ENCODE assay signal across 19 cellular contexts in genomic region chr10:3136336-3136735, GRCh38. TPM values are rescaled to one million over a fixed set of nuclear protein-coding genes. Genes with fewer than 3 reads are reported as not detected.
A peak's percentile ranks its signal among the peaks of the same experiment; 100 is the strongest.
DNase-seq lines count a peak whose midpoint lies in the region; ATAC-seq, FAIRE-seq and TF ChIP-seq lines count a peak whose summit lies in the region.
"Had no signal": no experiment of that assay in that cellular context is flagged by ENCODE, and none has a peak within 500 bp of the region (broad histone marks: within the 10 kb centered on the region; RNA-seq: fewer than 3 reads in every experiment).

No MANE protein-coding gene starts in this region.

- CTCF ChIA-PET in mammary epithelial cell (lab: Charles Lee; ENCODE audit: low non-redundant PET): no interaction called here
- CTCF ChIA-PET in OCI-LY7 (lab: Charles Lee; ENCODE audit: unreplicated experiment): no interaction called here

- H3K27me3 Mint-ChIP-seq in glutamatergic neuron (ENCODE audit: unreplicated experiment): no peaks in the 10 kb centered on the region
- H3K27me3 Mint-ChIP-seq: naive thymus-derived CD4-positive, alpha-beta T cell; T-cell had no signal

- in situ Hi-C loops in mammary epithelial cell (cut with MboI; ENCODE audit: low sequenced_read_pairs in 2 of 2): no loop called here

- no peak overlapping the region for H3K9ac ChIP-seq in mammary epithelial cell (ENCODE audit: insufficient read depth, low read length)

- H3K9me2 ChIP-seq in OCI-LY7 (ENCODE audit: insufficient read depth, low read length): no peaks in the 10 kb centered on the region

- POLR2A ChIA-PET in OCI-LY7 (lab: Charles Lee): no interaction called here

- H4K20me1 ChIP-seq in mammary epithelial cell (ENCODE audit: insufficient read depth, low read length): peaks cover 3% of the 10 kb centered on the region
- H4K20me1 ChIP-seq in OCI-LY7 (ENCODE audit: insufficient read depth, low read length): peaks cover 4% of the 10 kb centered on the region; the same call in 1 of the 2 replicates

- WGBS in mammary epithelial cell (ENCODE audit: low coverage, missing lambda C conversion rate): 54% methylated on average over 14 of the region's 14 CpGs
- 75 to 85% methylated on average over 14 of the region's 14 CpGs for WGBS in pancreas, 2 donors

- peaks cover 5% of the 10 kb centered on the region for H3K4me1 ChIP-seq in ACC112 (ENCODE audit: control insufficient read depth, insufficient read depth, low read length, unreplicated experiment)
- H3K4me1 ChIP-seq in mammary epithelial cell (ENCODE audit: insufficient read depth, low read length): peaks cover 5% of the 10 kb centered on the region
- no peaks in the 10 kb centered on the region for H3K4me1 ChIP-seq in pancreas
- no peaks in the 10 kb centered on the region for H3K4me1 ChIP-seq in OCI-LY7 (ENCODE audit: insufficient read depth, low read length, poor library complexity, severe bottlenecking)
- H3K4me1 ChIP-seq: HAP-1 had no signal

- H3K36me3 ChIP-seq in ACC112 (ENCODE audit: insufficient read depth, low read length) (peaks cover 60% of the 10 kb centered on the region), mammary epithelial cell (ENCODE audit: insufficient read depth, low read length) (peaks cover 57% of the 10 kb centered on the region), pancreas (peaks cover 0 to 46% (median 26%) of the 10 kb centered on the region in 3 donors), OCI-LY7 (ENCODE audit: insufficient read depth, low read length) (peaks cover 99% of the 10 kb centered on the region)

- H3K27ac ChIP-seq in ACC112 (ENCODE audit: low read depth, low read length) (peak overlapping the region; percentile 31; the same call in 1 of the 2 replicates), mammary epithelial cell (ENCODE audit: insufficient read depth, low read depth, low read length) (no peak overlapping the region), pancreas (no peak overlapping the region), OCI-LY7 (ENCODE audit: low read depth, low read length, poor library complexity, severe bottlenecking) (no peak overlapping the region)
- H3K27ac ChIP-seq: PC-9, suprapubic skin had no signal

- H3K4me1 Mint-ChIP-seq in glutamatergic neuron (ENCODE audit: low read depth, unreplicated experiment): peaks cover 3% of the 10 kb centered on the region
- H3K4me1 Mint-ChIP-seq: naive thymus-derived CD4-positive, alpha-beta T cell; T-cell had no signal

- DNase-seq in mammary epithelial cell (peak; percentile 55), Right ventricle myocardium superior (peak; percentile 88), pancreas (no peak), OCI-LY7 (ENCODE audit: low spot score) (no peak), glutamatergic neuron (no peak)
- DNase-seq: ACHN; activated CD4-positive, CD25-positive, alpha-beta regulatory T cell treated with anti-CD3 and anti-CD28 coated beads, Interleukin-2, amount 50 U/mL, for 72 hours; Calu3; kidney glomerular epithelial cell; naive thymus-derived CD4-positive, alpha-beta T cell; NCI-H1436; NCI-H524 treated with DMSO at 0.1 percent for 48 hours; PC-9; T-cell had no signal

- H3K4me3 ChIP-seq in ACC112 (ENCODE audit: low read depth, low read length) (no peak overlapping the region), mammary epithelial cell (replicated peaks in 1 of 3; ENCODE audit: insufficient read depth in 1 of 3, low read depth in 2 of 3, low read length in 3 of 3) (no peak overlapping the region), pancreas (no peak overlapping the region), OCI-LY7 (ENCODE audit: low read depth, low read length, poor library complexity, severe bottlenecking) (no peak overlapping the region)
- H3K4me3 ChIP-seq: HAP-1, PC-9, suprapubic skin had no signal

- no peaks in the 10 kb centered on the region for H3K36me3 Mint-ChIP-seq in glutamatergic neuron (ENCODE audit: unreplicated experiment)

- ATAC-seq in Right ventricle myocardium superior (ENCODE audit: poor library complexity) (peak; percentile 84), pancreas (peak; percentile 43 to 73 (median 60)), HG02884 (IDR thresholded peaks at IDR 0.05; ENCODE audit: unreplicated experiment) (no peak), GM18861 (IDR thresholded peaks at IDR 0.05; ENCODE audit: unreplicated experiment) (no peak)
- ATAC-seq: naive thymus-derived CD4-positive, alpha-beta T cell; T-cell had no signal

- no peak for FAIRE-seq in pancreas (lab: Jason Lieb, UNC)

- no peak overlapping the region for H3K4me3 Mint-ChIP-seq in glutamatergic neuron (ENCODE audit: unreplicated experiment)
- H3K4me3 Mint-ChIP-seq: naive thymus-derived CD4-positive, alpha-beta T cell; T-cell had no signal

- peaks cover 1% of the 10 kb centered on the region for H3K9me3 Mint-ChIP-seq in glutamatergic neuron (ENCODE audit: unreplicated experiment)
- H3K9me3 Mint-ChIP-seq: naive thymus-derived CD4-positive, alpha-beta T cell; T-cell had no signal

- TF ChIP-seq CTCF in mammary epithelial cell (conservative IDR thresholded peaks at IDR 0.05 in 1 of 2, IDR thresholded peaks at IDR 0.05 in 1 of 2; ENCODE audit: extremely low read depth in 1 of 2, insufficient read depth in 1 of 2, low read depth in 1 of 2, low read length in 2 of 2) (no peak), pancreas (IDR thresholded peaks at IDR 0.05) (no peak), OCI-LY7 (conservative IDR thresholded peaks at IDR 0.05; ENCODE audit: low read length) (no peak), glutamatergic neuron (IDR thresholded peaks at IDR 0.05; ENCODE audit: partially characterized antibody, unreplicated experiment) (no peak)

- dilution Hi-C loops in mammary epithelial cell (cut with HindIII; ENCODE audit: low sequenced_read_pairs): no loop called here

- H2AFZ ChIP-seq in ACC112 (ENCODE audit: low read length, unreplicated experiment): no peak overlapping the region
- no peak overlapping the region for H2AFZ ChIP-seq in mammary epithelial cell (ENCODE audit: low read depth, low read length)
- no peak overlapping the region for H2AFZ ChIP-seq in OCI-LY7 (ENCODE audit: low read length)
- H2AFZ ChIP-seq: PC-9 had no signal

- H3K27me3 ChIP-seq in ACC112 (ENCODE audit: insufficient read depth, low read length) (no peaks in the 10 kb centered on the region), mammary epithelial cell (ENCODE audit: insufficient read depth, low read length) (no peaks in the 10 kb centered on the region), pancreas (no peaks in the 10 kb centered on the region)
- H3K27me3 ChIP-seq: suprapubic skin had no signal

- H3K9me3 ChIP-seq in mammary epithelial cell (replicated peaks; ENCODE audit: insufficient read depth, low read length): no peaks in the 10 kb centered on the region
- H3K9me3 ChIP-seq in pancreas: no peaks in the 10 kb centered on the region
- H3K9me3 ChIP-seq in OCI-LY7 (ENCODE audit: low read length): no peaks in the 10 kb centered on the region
- H3K9me3 ChIP-seq: HAP-1, suprapubic skin had no signal

- H3K4me2 ChIP-seq in mammary epithelial cell (ENCODE audit: insufficient read depth, low read depth, low read length) (no peak overlapping the region), OCI-LY7 (ENCODE audit: low read length) (no peak overlapping the region)
- H3K4me2 ChIP-seq: PC-9 had no signal

- intact Hi-C loops in mammary epithelial cell (cut with micrococcal nuclease): no loop called here
- intact Hi-C loops in Right ventricle myocardium superior (cut with DNase I): no loop called here
- intact Hi-C loops in pancreas (cut with DNase I): no loop called here
- intact Hi-C loops in OCI-LY7 (cut with micrococcal nuclease; ENCODE audit: unreplicated experiment): no loop called here

- H3K79me2 ChIP-seq in ACC112 (ENCODE audit: control insufficient read depth, insufficient read depth, low read length, unreplicated experiment): no peaks in the 10 kb centered on the region
- peaks cover 4% of the 10 kb centered on the region for H3K79me2 ChIP-seq in mammary epithelial cell (ENCODE audit: insufficient read depth, low read length)
- no peaks in the 10 kb centered on the region for H3K79me2 ChIP-seq in OCI-LY7 (ENCODE audit: insufficient read depth, low read depth, low read length)

- BruUV-seq in mammary epithelial cell (replicated peaks; lab: Mats Ljungman, UMichigan) (TSS peak; percentile 71), OCI-LY7 (replicated peaks; lab: Mats Ljungman, UMichigan) (no TSS peak)

- no peak overlapping the region for H3K27ac Mint-ChIP-seq in glutamatergic neuron (ENCODE audit: unreplicated experiment)
- H3K27ac Mint-ChIP-seq: naive thymus-derived CD4-positive, alpha-beta T cell; T-cell had no signal

RNA-seq across cellular contexts. Expression of gene PITRM1, which starts 36.2 kb away (rescaled TPM):
- total RNA-seq in mammary epithelial cell: 100 to 1,000 TPM in 1 of 2 donors, 10 to 100 TPM in 1; 99.0 to 127 TPM
- polyA plus RNA-seq in mammary epithelial cell: 71.5 TPM
- 118 TPM for polyA minus RNA-seq in mammary epithelial cell
- total RNA-seq in Right ventricle myocardium superior: 84.4 TPM
- total RNA-seq in pancreas: 10 to 100 TPM; 24.7 to 34.5 (median 30.7) TPM
- polyA plus RNA-seq in pancreas: 10 to 100 TPM; 49.8 to 73.6 TPM
- 34.6 and 44.3 TPM in 2 replicates for total RNA-seq in OCI-LY7 (2014; rRNA removed; shearing (Covaris generic))
- total RNA-seq in OCI-LY7 (2022): 37.1 and 40.3 TPM in 2 replicates
- total RNA-seq in glutamatergic neuron (ENCODE audit: unreplicated experiment): 65.8 TPM

Comparison
In these comparisons a context has a peak if more than half of its experiments do, and no peak if none do; other contexts are left out.
1. DNase-seq: peak in mammary epithelial cell (single experiment) and Right ventricle myocardium superior (single experiment); none in pancreas (0 of 6), OCI-LY7 (single experiment) and glutamatergic neuron (single experiment).
2. ATAC-seq: peak in Right ventricle myocardium superior (single experiment) and pancreas (4 of 4); none in HG02884 (single experiment) and GM18861 (single experiment).